Comparison of ENCODE assay signal across 1 cellular context in the genomic region with DNA sequence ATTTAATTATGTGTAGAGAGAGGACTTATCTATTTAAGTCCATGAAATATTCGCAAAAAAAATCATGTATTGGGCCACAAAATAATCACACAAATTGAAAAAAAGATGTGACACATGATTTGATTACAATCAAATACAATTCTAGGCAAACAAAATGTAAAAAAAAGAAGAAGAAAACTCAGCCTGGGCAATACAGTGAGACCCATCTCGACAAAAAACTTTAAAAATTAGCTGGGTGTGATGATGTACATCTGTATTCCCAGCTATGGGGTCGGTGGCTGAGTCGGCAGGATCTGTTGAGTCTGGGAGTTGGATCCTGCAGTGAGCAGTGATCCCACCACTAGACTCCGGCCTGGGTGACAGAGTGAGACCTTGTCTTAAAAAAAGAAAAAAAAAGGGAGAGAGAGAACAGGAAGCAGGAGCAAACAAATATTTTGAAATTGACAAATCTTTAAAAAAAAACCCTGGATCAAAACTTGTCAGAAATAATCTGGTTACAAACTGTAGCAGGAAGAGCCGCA.
TF ChIP-seq lines count a peak whose summit lies in the region.

No MANE protein-coding gene starts in this region.

TF ChIP-seq in liver, 16 proteins besides CTCF, POLR2A, EP300 and RAD21:
- TF ChIP-seq EGR1 (IDR thresholded peaks at IDR 0.05; ENCODE audit: low read depth in 2 of 2) (no peak), SP1 (IDR thresholded peaks at IDR 0.05) (no peak), FOXA1 (IDR thresholded peaks at IDR 0.05) (no peak), HNF4A (conservative IDR thresholded peaks at IDR 0.05) (no peak), TAF1 (conservative IDR thresholded peaks at IDR 0.05) (no peak), YY1 (IDR thresholded peaks at IDR 0.05) (no peak), FOXA2 (IDR thresholded peaks at IDR 0.05) (no peak), HNF4G (IDR thresholded peaks at IDR 0.05) (no peak), GABPA (IDR thresholded peaks at IDR 0.05 in 1 of 2, conservative IDR thresholded peaks at IDR 0.05 in 1 of 2) (no peak), NR2F2 (IDR thresholded peaks at IDR 0.05) (no peak), JUND (IDR thresholded peaks at IDR 0.05) (no peak)
- TF ChIP-seq, protein P1, sequence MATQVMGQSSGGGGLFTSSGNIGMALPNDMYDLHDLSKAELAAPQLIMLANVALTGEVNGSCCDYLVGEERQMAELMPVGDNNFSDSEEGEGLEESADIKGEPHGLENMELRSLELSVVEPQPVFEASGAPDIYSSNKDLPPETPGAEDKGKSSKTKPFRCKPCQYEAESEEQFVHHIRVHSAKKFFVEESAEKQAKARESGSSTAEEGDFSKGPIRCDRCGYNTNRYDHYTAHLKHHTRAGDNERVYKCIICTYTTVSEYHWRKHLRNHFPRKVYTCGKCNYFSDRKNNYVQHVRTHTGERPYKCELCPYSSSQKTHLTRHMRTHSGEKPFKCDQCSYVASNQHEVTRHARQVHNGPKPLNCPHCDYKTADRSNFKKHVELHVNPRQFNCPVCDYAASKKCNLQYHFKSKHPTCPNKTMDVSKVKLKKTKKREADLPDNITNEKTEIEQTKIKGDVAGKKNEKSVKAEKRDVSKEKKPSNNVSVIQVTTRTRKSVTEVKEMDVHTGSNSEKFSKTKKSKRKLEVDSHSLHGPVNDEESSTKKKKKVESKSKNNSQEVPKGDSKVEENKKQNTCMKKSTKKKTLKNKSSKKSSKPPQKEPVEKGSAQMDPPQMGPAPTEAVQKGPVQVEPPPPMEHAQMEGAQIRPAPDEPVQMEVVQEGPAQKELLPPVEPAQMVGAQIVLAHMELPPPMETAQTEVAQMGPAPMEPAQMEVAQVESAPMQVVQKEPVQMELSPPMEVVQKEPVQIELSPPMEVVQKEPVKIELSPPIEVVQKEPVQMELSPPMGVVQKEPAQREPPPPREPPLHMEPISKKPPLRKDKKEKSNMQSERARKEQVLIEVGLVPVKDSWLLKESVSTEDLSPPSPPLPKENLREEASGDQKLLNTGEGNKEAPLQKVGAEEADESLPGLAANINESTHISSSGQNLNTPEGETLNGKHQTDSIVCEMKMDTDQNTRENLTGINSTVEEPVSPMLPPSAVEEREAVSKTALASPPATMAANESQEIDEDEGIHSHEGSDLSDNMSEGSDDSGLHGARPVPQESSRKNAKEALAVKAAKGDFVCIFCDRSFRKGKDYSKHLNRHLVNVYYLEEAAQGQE (IDR thresholded peaks at IDR 0.05) = no peak
- TF ChIP-seq, protein P2, sequence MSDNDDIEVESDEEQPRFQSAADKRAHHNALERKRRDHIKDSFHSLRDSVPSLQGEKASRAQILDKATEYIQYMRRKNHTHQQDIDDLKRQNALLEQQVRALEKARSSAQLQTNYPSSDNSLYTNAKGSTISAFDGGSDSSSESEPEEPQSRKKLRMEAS (IDR thresholded peaks at IDR 0.05) = no peak
- TF ChIP-seq, protein P3, sequence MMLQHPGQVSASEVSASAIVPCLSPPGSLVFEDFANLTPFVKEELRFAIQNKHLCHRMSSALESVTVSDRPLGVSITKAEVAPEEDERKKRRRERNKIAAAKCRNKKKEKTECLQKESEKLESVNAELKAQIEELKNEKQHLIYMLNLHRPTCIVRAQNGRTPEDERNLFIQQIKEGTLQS (IDR thresholded peaks at IDR 0.05) = no peak
